Comparison of ENCODE assay signal across 8 cellular contexts in genomic region chr11:63682045-63682915, GRCh38. TPM values are rescaled to one million over a fixed set of nuclear protein-coding genes. Genes with fewer than 3 reads are reported as not detected.
DNase-seq lines count a peak whose midpoint lies in the region; ATAC-seq and TF ChIP-seq lines count a peak whose summit lies in the region.

No MANE protein-coding gene starts in this region.

- intact Hi-C loops in body of pancreas (cut with DNase I), result no loop called here

- TF ChIP-seq CTCF in DND-41 (IDR thresholded peaks at IDR 0.05; ENCODE audit: borderline replicate concordance, extremely low read depth, low read length, poor library complexity, severe bottlenecking) (peak; percentile 37), HFF-Myc (IDR thresholded peaks at IDR 0.05; ENCODE audit: low read depth, low read length, missing control alignments) (no peak), body of pancreas (IDR thresholded peaks at IDR 0.05) (peak in 5 of 7 experiments; percentile 26 to 78 (median 49))

- H3K4me1 ChIP-seq in DND-41 (ENCODE audit: insufficient read depth, low read length), result peaks cover 53% of the 10 kb centered on the region
- peaks cover 35% of the 10 kb centered on the region for H3K4me1 ChIP-seq in body of pancreas

- H3K9ac ChIP-seq in DND-41 (ENCODE audit: low read depth, low read length), result peak overlapping the region; percentile 83

- no peak for TF ChIP-seq POLR2A in body of pancreas (IDR thresholded peaks at IDR 0.05)

- H3K9me3 ChIP-seq in DND-41 (ENCODE audit: insufficient read depth, low read length, severe bottlenecking) (no peaks in the 10 kb centered on the region), body of pancreas (no peaks in the 10 kb centered on the region)

- H3K79me2 ChIP-seq in DND-41 (ENCODE audit: insufficient read depth, low read length), result peaks cover 58% of the 10 kb centered on the region

- H3K27ac ChIP-seq in DND-41 (ENCODE audit: low read length) (peak overlapping the region; percentile 89), body of pancreas (peak overlapping the region; percentile 80 to 98 (median 96)), skin epidermis (peak overlapping the region in 18 of 21 experiments; percentile 88 to 98 (median 95))

- ATAC-seq in DND-41 (ENCODE audit: insufficient read depth, low read depth) (peak; percentile 51), body of pancreas (no peak), GM19455 (IDR thresholded peaks at IDR 0.05; ENCODE audit: unreplicated experiment) (no peak)

- H2AFZ ChIP-seq in DND-41 (ENCODE audit: low read depth, low read length), result peak overlapping the region; percentile 91

- H3K4me3 ChIP-seq in DND-41 (ENCODE audit: low read depth in 1 of 2, low read length in 2 of 2) (peak overlapping the region; percentile 74 to 81), HFF-Myc (replicated peaks; ENCODE audit: low read depth, low read length) (peak overlapping the region; percentile 89), body of pancreas (peak overlapping the region; percentile 76 to 78), skin epidermis (peak overlapping the region; percentile 68 to 97 (median 83))

- WGBS in body of pancreas, 2 donors, result 0 to 1% methylated on average over 17 of the region's 17 CpGs

- H3K27me3 ChIP-seq in DND-41 (ENCODE audit: insufficient read depth, low read length, poor library complexity), result no peaks in the 10 kb centered on the region
- H3K27me3 ChIP-seq in body of pancreas, result no peaks in the 10 kb centered on the region

- H3K36me3 ChIP-seq in DND-41 (ENCODE audit: insufficient read depth, low read length) (peaks cover 8% of the 10 kb centered on the region), body of pancreas (replicated peaks in 1 of 2; ENCODE audit: insufficient read depth in 1 of 2, low read depth in 2 of 2) (no peaks in the 10 kb centered on the region)

- peak; percentile 68 for DNase-seq in DND-41
- DNase-seq in HFF-Myc (ENCODE audit: extremely low read depth, low read depth), result no peak
- DNase-seq in NCI-H82 treated with DMSO at 0.1 percent for 48 hours (lab: John Stamatoyannopoulos, UW; ENCODE audit: unreplicated experiment), result peak; percentile 17
- peak; percentile 11 to 50 (median 30) for DNase-seq in body of pancreas
- DNase-seq in iPS-NIHi7 (ENCODE audit: extremely low spot score), result peak; percentile 43
- DNase-seq in NCI-H2081 treated with DMSO at 0.1 percent for 48 hours (lab: John Stamatoyannopoulos, UW), result no peak

- H3K4me2 ChIP-seq in DND-41 (ENCODE audit: insufficient read depth, low read length), result peak overlapping the region; percentile 82

- H4K20me1 ChIP-seq in DND-41 (ENCODE audit: insufficient read depth, low read length), result peaks cover 25% of the 10 kb centered on the region

RNA-seq across cellular contexts. Expression of gene RTN3, which starts 1.0 kb away (rescaled TPM):
- 10 to 100 TPM; 62.8 to 63.6 TPM for total RNA-seq in body of pancreas

RNA-seq across cellular contexts. Expression of gene ATL3, which starts 11.1 kb away (rescaled TPM):
- 10 to 100 TPM; 17.8 to 32.7 TPM for total RNA-seq in body of pancreas

Comparison
In these comparisons a context has a peak if more than half of its experiments do, and no peak if none do; other contexts are left out.
1. DNase-seq: peak in DND-41 (single experiment), NCI-H82 treated with DMSO at 0.1 percent for 48 hours (single experiment), body of pancreas (4 of 4) and iPS-NIHi7 (single experiment); none in HFF-Myc (single experiment) and NCI-H2081 treated with DMSO at 0.1 percent for 48 hours (single experiment).
2. Peak in every context shown above with its lines, with median percentiles within 50 percentile points of each other: H3K27ac ChIP-seq and H3K4me3 ChIP-seq.